30 cellular contexts compared by ENCODE assay signal in genomic region chr4:110848787-110849186, GRCh38.
"Had no signal": no experiment of that assay in that cellular context is flagged by ENCODE, and none has a peak within 500 bp of the region (broad histone marks: within the 10 kb centered on the region; RNA-seq: fewer than 3 reads in every experiment).

No MANE protein-coding gene starts in this region.

- H3K27me3 ChIP-seq: esophagus muscularis mucosa, gastroesophageal sphincter had no signal

- H3K4me1 ChIP-seq: esophagus muscularis mucosa, gastroesophageal sphincter had no signal

- H3K4me3 ChIP-seq: coronary artery, dorsolateral prefrontal cortex, esophagus muscularis mucosa, gastroesophageal sphincter, heart right ventricle had no signal

- H3K27ac ChIP-seq: brain microvascular endothelial cell, coronary artery, dorsolateral prefrontal cortex, esophagus muscularis mucosa, gastroesophageal sphincter, heart right ventricle, WERI-Rb-1 had no signal

- H3K9me3 Mint-ChIP-seq: activated B cell treated with CpG ODN at 0.5 μM for 24 hours; activated CD8-positive, alpha-beta T cell treated with anti-CD3 and anti-CD28 coated beads for 36 hours; activated naive CD4-positive, alpha-beta T cell treated with anti-CD3 and anti-CD28 coated beads, Interleukin-2, amount 10 ng/mL, durations not matched to agents 7 days and 5 days; activated naive CD8-positive, alpha-beta T cell treated with anti-CD3 and anti-CD28 coated beads, Interleukin-2, amount 10 ng/mL, durations not matched to agents 7 days and 5 days; activated T-cell treated with anti-CD3 and anti-CD28 coated beads, Interleukin-2, amount 50 U/mL, for 4 hours; activated T-helper 2 cell treated with anti-CD3 and anti-CD28 coated beads, Interferon-gamma antibody, Interleukin-2, Interleukin-4, amounts not matched to agents 10 μg/mL and 5 μg/mL and 100 μg/mL, durations not matched to agents 14 hours and 24 hours and 36 hours; central memory CD8-positive, alpha-beta T cell; dendritic cell treated with granulocyte-macrophage colony-stimulating factor and Interleukin-4, amounts not matched to agents 40 ng/mL and 50 ng/mL, for 4 days; endodermal cell; T-helper 2 cell treated with Interferon-gamma antibody and Interleukin-4, amounts not matched to agents 5 μg/mL and 100 μg/mL, for 36 hours had no signal

- H3K36me3 ChIP-seq: brain microvascular endothelial cell, esophagus muscularis mucosa, gastroesophageal sphincter, heart right ventricle, WERI-Rb-1 had no signal

- H3K27ac Mint-ChIP-seq: activated B cell treated with CpG ODN at 0.5 μM for 24 hours; activated CD8-positive, alpha-beta T cell treated with anti-CD3 and anti-CD28 coated beads for 36 hours; activated naive CD4-positive, alpha-beta T cell treated with anti-CD3 and anti-CD28 coated beads, Interleukin-2, amount 10 ng/mL, durations not matched to agents 7 days and 5 days; activated naive CD4-positive, alpha-beta T cell treated with anti-CD3 and anti-CD28 coated beads, Interleukin-2, amount 50 U/mL, for 72 hours; activated naive CD8-positive, alpha-beta T cell treated with anti-CD3 and anti-CD28 coated beads, Interleukin-2, amount 10 ng/mL, durations not matched to agents 7 days and 5 days; activated T-helper 2 cell treated with anti-CD3 and anti-CD28 coated beads, Interferon-gamma antibody, Interleukin-2, Interleukin-4, amounts not matched to agents 10 μg/mL and 5 μg/mL and 100 μg/mL, durations not matched to agents 14 hours and 24 hours and 36 hours; dendritic cell treated with granulocyte-macrophage colony-stimulating factor and Interleukin-4, amounts not matched to agents 40 ng/mL and 50 ng/mL, for 4 days; endodermal cell; T-helper 17 cell; T-helper 2 cell treated with Interferon-gamma antibody and Interleukin-4, amounts not matched to agents 5 μg/mL and 100 μg/mL, for 36 hours had no signal

- DNase-seq: activated B cell treated with CpG ODN at 0.5 μM for 24 hours; activated CD4-positive, alpha-beta T cell treated with anti-CD3 and anti-CD28 coated beads for 48 hours; activated CD4-positive, alpha-beta T cell treated with anti-CD3 and anti-CD28 coated beads, Interleukin-2, amount 50 U/mL, for 1 hour; activated CD4-positive, alpha-beta T cell treated with anti-CD3 and anti-CD28 coated beads, Interleukin-2, amount 50 U/mL, for 48 hours; activated CD8-positive, alpha-beta memory T cell treated with anti-CD3 and anti-CD28 coated beads for 24 hours; activated CD8-positive, alpha-beta T cell treated with anti-CD3 and anti-CD28 coated beads for 36 hours; activated effector memory CD4-positive, alpha-beta T cell treated with anti-CD3 and anti-CD28 coated beads, Interleukin-2, amount 50 U/mL, for 16 hours; activated naive CD4-positive, alpha-beta T cell treated with anti-CD3 and anti-CD28 coated beads, Interleukin-2, amount 10 ng/mL, durations not matched to agents 7 days and 5 days; activated naive CD8-positive, alpha-beta T cell treated with anti-CD3 and anti-CD28 coated beads, Interleukin-2, amount 10 ng/mL, durations not matched to agents 7 days and 5 days; activated T-cell treated with anti-CD3 and anti-CD28 coated beads, Interleukin-2, amount 50 U/mL, for 4 hours; brain microvascular endothelial cell; dorsolateral prefrontal cortex; effector memory CD4-positive, alpha-beta T cell; endodermal cell; erythroblast; foreskin melanocyte; heart right ventricle; T-helper 1 cell; T-helper 17 cell; T1000; WERI-Rb-1 had no signal

- H3K4me1 Mint-ChIP-seq: activated B cell treated with CpG ODN at 0.5 μM for 24 hours; activated naive CD4-positive, alpha-beta T cell treated with anti-CD3 and anti-CD28 coated beads, Interleukin-2, amount 10 ng/mL, durations not matched to agents 7 days and 5 days; activated naive CD8-positive, alpha-beta T cell treated with anti-CD3 and anti-CD28 coated beads, Interleukin-2, amount 10 ng/mL, durations not matched to agents 7 days and 5 days; central memory CD8-positive, alpha-beta T cell; endodermal cell; T-helper 17 cell had no signal

- H3K27me3 Mint-ChIP-seq: activated B cell treated with CpG ODN at 0.5 μM for 24 hours; activated CD8-positive, alpha-beta T cell treated with anti-CD3 and anti-CD28 coated beads for 36 hours; activated naive CD4-positive, alpha-beta T cell treated with anti-CD3 and anti-CD28 coated beads, Interleukin-2, amount 10 ng/mL, durations not matched to agents 7 days and 5 days; activated naive CD8-positive, alpha-beta T cell treated with anti-CD3 and anti-CD28 coated beads, Interleukin-2, amount 10 ng/mL, durations not matched to agents 7 days and 5 days; central memory CD8-positive, alpha-beta T cell; dendritic cell treated with granulocyte-macrophage colony-stimulating factor and Interleukin-4, amounts not matched to agents 40 ng/mL and 50 ng/mL, for 4 days; T-helper 17 cell had no signal

- H3K36me3 Mint-ChIP-seq: activated naive CD4-positive, alpha-beta T cell treated with anti-CD3 and anti-CD28 coated beads, Interleukin-2, amount 10 ng/mL, durations not matched to agents 7 days and 5 days; activated naive CD8-positive, alpha-beta T cell treated with anti-CD3 and anti-CD28 coated beads, Interleukin-2, amount 10 ng/mL, durations not matched to agents 7 days and 5 days had no signal

- H3K4me3 Mint-ChIP-seq: activated B cell treated with CpG ODN at 0.5 μM for 24 hours; activated CD8-positive, alpha-beta T cell treated with anti-CD3 and anti-CD28 coated beads for 36 hours; activated naive CD4-positive, alpha-beta T cell treated with anti-CD3 and anti-CD28 coated beads, Interleukin-2, amount 10 ng/mL, durations not matched to agents 7 days and 5 days; activated naive CD8-positive, alpha-beta T cell treated with anti-CD3 and anti-CD28 coated beads, Interleukin-2, amount 10 ng/mL, durations not matched to agents 7 days and 5 days; activated T-cell treated with anti-CD3 and anti-CD28 coated beads, Interleukin-2, amount 50 U/mL, for 4 hours; central memory CD8-positive, alpha-beta T cell; dendritic cell treated with granulocyte-macrophage colony-stimulating factor and Interleukin-4, amounts not matched to agents 40 ng/mL and 50 ng/mL, for 4 days; endodermal cell; T-helper 17 cell; T-helper 2 cell treated with Interferon-gamma antibody and Interleukin-4, amounts not matched to agents 5 μg/mL and 100 μg/mL, for 36 hours had no signal

- H3K9me3 ChIP-seq: esophagus muscularis mucosa, gastroesophageal sphincter, heart right ventricle had no signal

- ATAC-seq: activated CD4-positive, CD25-positive, alpha-beta regulatory T cell treated with anti-CD3 and anti-CD28 coated beads, Interleukin-2, amount 50 U/mL, for 24 hours; activated CD8-positive, alpha-beta T cell treated with anti-CD3 and anti-CD28 coated beads for 36 hours; activated naive CD4-positive, alpha-beta T cell treated with anti-CD3 and anti-CD28 coated beads, Interleukin-2, amount 50 U/mL, for 72 hours; activated T-cell treated with anti-CD3 and anti-CD28 coated beads, Interleukin-2, amount 50 U/mL, for 4 hours; gastroesophageal sphincter; heart right ventricle; T-helper 17 cell had no signal
